ENCODE assay signal across 8 cellular contexts in genomic region chr4:176791591-176792347, GRCh38. TPM values are rescaled to one million over a fixed set of nuclear protein-coding genes. Genes with fewer than 3 reads are reported as not detected.
DNase-seq lines count a peak whose midpoint lies in the region; ATAC-seq and TF ChIP-seq lines count a peak whose summit lies in the region.

No MANE protein-coding gene starts in this region.

- peak overlapping the region; percentile 72 for H3K4me3 ChIP-seq in lower lobe of right lung
- H3K4me3 ChIP-seq in upper lobe of left lung: peak overlapping the region; percentile 57 to 77 (median 62)

- H3K4me3 Mint-ChIP-seq in chondrocyte (ENCODE audit: unreplicated experiment) (peak overlapping the region; percentile 85), immature natural killer cell (peak overlapping the region in 1 of 5 donors; percentile 35)

- H3K27ac Mint-ChIP-seq in chondrocyte (ENCODE audit: unreplicated experiment) (peak overlapping the region; percentile 75), immature natural killer cell (no peak overlapping the region)

- no peak for TF ChIP-seq EP300 in upper lobe of left lung (IDR thresholded peaks at IDR 0.05)

- no peak for TF ChIP-seq POLR2A in upper lobe of left lung (IDR thresholded peaks at IDR 0.05)

- H3K9me3 Mint-ChIP-seq in chondrocyte (ENCODE audit: low read depth) (no peaks in the 10 kb centered on the region), immature natural killer cell (peaks cover 9 to 32% (median 10%) of the 10 kb centered on the region in 6 donors)

- H3K4me1 Mint-ChIP-seq in chondrocyte (ENCODE audit: low read depth): peaks cover 42% of the 10 kb centered on the region
- peaks cover 2 to 5% of the 10 kb centered on the region in 2 donors for H3K4me1 Mint-ChIP-seq in immature natural killer cell

- H3K9me3 ChIP-seq in lower lobe of right lung: no peaks in the 10 kb centered on the region
- no peaks in the 10 kb centered on the region for H3K9me3 ChIP-seq in upper lobe of left lung

- H3K36me3 Mint-ChIP-seq in chondrocyte (ENCODE audit: low read depth) (no peaks in the 10 kb centered on the region), immature natural killer cell (peaks cover 0 to 10% (median 0%) of the 10 kb centered on the region in 3 donors)

- H3K4me1 ChIP-seq in lower lobe of right lung (peaks cover 25% of the 10 kb centered on the region), upper lobe of left lung (peaks cover 4 to 25% (median 14%) of the 10 kb centered on the region in 4 donors)

- H3K27me3 ChIP-seq in lower lobe of right lung (ENCODE audit: low read depth): peaks cover 4% of the 10 kb centered on the region
- peaks cover 0 to 4% (median 2%) of the 10 kb centered on the region in 4 donors for H3K27me3 ChIP-seq in upper lobe of left lung

- DNase-seq in NCI-H1417 (lab: John Stamatoyannopoulos, UW): peak in 2 of 3 experiments; percentile 63 to 69
- DNase-seq in NCI-H1417 treated with DMSO at 0.1 percent for 48 hours (lab: John Stamatoyannopoulos, UW): no peak
- DNase-seq in chondrocyte (ENCODE audit: low spot score): no peak
- peak; percentile 47 for DNase-seq in lower lobe of right lung
- peak in 1 of 2 donors; percentile 89 for DNase-seq in upper lobe of left lung
- DNase-seq in GM19238 (ENCODE audit: insufficient read length, low spot score): no peak
- DNase-seq in immature natural killer cell: no peak

- H3K27me3 Mint-ChIP-seq in chondrocyte (ENCODE audit: low read depth) (no peaks in the 10 kb centered on the region), immature natural killer cell (ENCODE audit: low read depth in 3 of 3) (peaks cover 7 to 13% (median 10%) of the 10 kb centered on the region in 3 donors)

- peak; percentile 39 for ATAC-seq in HG03354 (IDR thresholded peaks at IDR 0.05; ENCODE audit: poor library complexity, severe bottlenecking, unreplicated experiment)
- peak; percentile 37 to 58 for ATAC-seq in lower lobe of right lung
- ATAC-seq in upper lobe of left lung (ENCODE audit: low FRiP score in 2 of 2): peak in 1 of 2 donors; percentile 69

- TF ChIP-seq CTCF in chondrocyte (IDR thresholded peaks at IDR 0.05) (peak; percentile 17), lower lobe of right lung (IDR thresholded peaks at IDR 0.05) (no peak), upper lobe of left lung (IDR thresholded peaks at IDR 0.05) (no peak)

- WGBS in upper lobe of left lung, 2 donors: 2 to 10% methylated on average over 22 to 42 of the region's 47 CpGs

- H3K27ac ChIP-seq in lower lobe of right lung (peak overlapping the region; percentile 79), upper lobe of left lung (peak overlapping the region; percentile 64 to 92 (median 88))

- H3K36me3 ChIP-seq in lower lobe of right lung: no peaks in the 10 kb centered on the region
- no peaks in the 10 kb centered on the region for H3K36me3 ChIP-seq in upper lobe of left lung

- intact Hi-C loops in lower lobe of right lung (cut with DNase I): no loop called here

RNA-seq across cellular contexts. Expression of gene VEGFC, which starts 1.0 kb away (rescaled TPM):
- 11.1 to 25.2 TPM (median 13.5 TPM) in 3 replicates for total RNA-seq in chondrocyte
- 16.1 TPM for total RNA-seq in lower lobe of right lung
- 10 to 100 TPM in 2 of 6 donors, 1 to 10 TPM in 4; 5.1 to 13.7 (median 7.5) TPM for total RNA-seq in upper lobe of left lung
- not detected for polyA plus RNA-seq in immature natural killer cell

Comparison
In these comparisons a context has a peak if more than half of its experiments do, and no peak if none do; other contexts are left out.
1. DNase-seq: peak in NCI-H1417 (2 of 3) and lower lobe of right lung (single experiment); none in NCI-H1417 treated with DMSO at 0.1 percent for 48 hours (single experiment), chondrocyte (single experiment), GM19238 (single experiment) and immature natural killer cell (0 of 3).